ENCODE assay signal across 26 cellular contexts in the genomic region with DNA sequence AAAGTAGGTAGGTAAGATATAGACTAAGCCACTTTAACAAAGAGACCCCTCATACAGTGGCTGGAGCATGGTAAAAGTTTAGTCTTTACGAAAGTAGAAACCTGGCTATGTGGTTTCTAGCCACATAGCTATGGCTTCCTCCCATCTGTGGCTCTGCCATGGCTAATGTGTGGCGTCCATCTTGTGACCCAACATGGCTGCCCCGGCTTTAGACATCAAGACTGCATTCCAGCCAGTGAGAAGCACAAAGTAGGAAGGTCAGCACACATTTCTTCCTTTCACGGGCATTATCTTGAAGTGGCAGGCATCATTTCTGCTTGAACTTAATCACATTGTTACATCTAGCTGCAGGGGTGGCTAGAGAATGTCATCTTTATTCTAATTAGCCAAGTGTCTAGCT.
"Had no signal": no experiment of that assay in that cellular context is flagged by ENCODE, and none has a peak within 500 bp of the region (broad histone marks: within the 10 kb centered on the region; RNA-seq: fewer than 3 reads in every experiment).

No MANE protein-coding gene starts in this region.

- H3K4me3 ChIP-seq: MG63, PC-9, Peyer's patch, SJCRH30 had no signal

- H2AFZ ChIP-seq: PC-9 had no signal

- H3K27ac ChIP-seq: HL-60, PC-9, Peyer's patch, SJCRH30 had no signal

- H3K4me1 ChIP-seq: Peyer's patch, SJCRH30 had no signal

- DNase-seq: Karpas-422; KG1; MG63; NCI-H1092 treated with DMSO at 0.1 percent for 48 hours; NCI-H1436; NCI-H187; NCI-H2029; NCI-H2081 treated with DMSO at 0.1 percent for 48 hours; NCI-H2171; NCI-H226; NCI-H446; NCI-H510A; NCI-H524 treated with DMSO at 0.1 percent for 48 hours; NCI-H69; NCI-H774; NK-92 treated with Interleukin-12 subunit alpha and Interleukin-12 subunit beta, amount 100 ng/mL, for 24 hours; OCI-M1; PC-9; Peyer's patch; SHP77 treated with DMSO at 0.1 percent for 48 hours; SJCRH30; SW 1271; T-cell had no signal

- H3K4me1 Mint-ChIP-seq: T-cell had no signal

- H3K27me3 ChIP-seq: MG63, Peyer's patch, SJCRH30 had no signal

- H3K36me3 ChIP-seq: MG63, Peyer's patch, SJCRH30 had no signal

- ATAC-seq: Right ventricle myocardium inferior, T-cell had no signal

- FAIRE-seq: HTR-8/SVneo had no signal

- H3K9me3 ChIP-seq: MG63, Peyer's patch, SJCRH30 had no signal

- H3K4me2 ChIP-seq: PC-9 had no signal

- H3K27ac Mint-ChIP-seq: T-cell had no signal

- H3K4me3 Mint-ChIP-seq: T-cell had no signal

- H3K36me3 Mint-ChIP-seq: T-cell had no signal
